In genomic region chr19:46839752-46840151, GRCh38 we compare ENCODE assay signal across 15 cellular contexts. TPM values are rescaled to one million over a fixed set of nuclear protein-coding genes. Genes with fewer than 3 reads are reported as not detected.
DNase-seq lines count a peak whose midpoint lies in the region; ATAC-seq and TF ChIP-seq lines count a peak whose summit lies in the region.
"Had no signal": no experiment of that assay in that cellular context is flagged by ENCODE, and none has a peak within 500 bp of the region (broad histone marks: within the 10 kb centered on the region; RNA-seq: fewer than 3 reads in every experiment).

No MANE protein-coding gene starts in this region.

- H3K4me3 Mint-ChIP-seq in neural crest cell = no peak overlapping the region
- H3K4me3 Mint-ChIP-seq: activated T-helper 17 cell treated with anti-CD3 and anti-CD28 coated beads, Interleukin-2, amount 50 U/mL, for 72 hours; stimulated activated naive CD8-positive, alpha-beta T cell treated with anti-CD3 and anti-CD28 coated beads, Interleukin-15, amount 100 ng/mL, for 72 hours had no signal

- peaks cover 26% of the 10 kb centered on the region for H3F3A ChIP-seq in SK-N-SH (replicated peaks; ENCODE audit: insufficient read depth)

- peak overlapping the region; percentile 16 to 30; a peak in 3 of 4 replicates for H3K27ac ChIP-seq in SK-N-SH (ENCODE audit: low read depth in 2 of 2, low read length in 1 of 2)
- H3K27ac ChIP-seq: parathyroid adenoma, WERI-Rb-1 had no signal

- peaks cover 14 to 17% of the 10 kb centered on the region in 2 experiments for H3K36me3 ChIP-seq in SK-N-SH (replicated peaks in 1 of 2; ENCODE audit: control insufficient read depth in 1 of 2, insufficient read depth in 2 of 2, low read length in 1 of 2)

- CTCF ChIA-PET in SK-N-SH (lab: Yijun Ruan, JAX) = interaction anchor here (0.7 to 11.8 kb wide), 32 partner anchors 8 to 267 kb away, joined by 3 to 170 read pairs (median 6); partner anchors contain the start of gene SLC1A5

- POLR2A ChIA-PET in SK-N-SH (lab: Yijun Ruan, JAX) = interaction anchor here (0.6 to 0.7 kb wide), 2 partner anchors 82 to 86 kb away, joined by 3 to 4 read pairs; no protein-coding TSS in a partner anchor

- peak overlapping the region; percentile 67 for H3K27ac Mint-ChIP-seq in neural crest cell (ENCODE audit: unreplicated experiment)
- H3K27ac Mint-ChIP-seq: activated T-helper 17 cell treated with anti-CD3 and anti-CD28 coated beads, Interleukin-2, amount 50 U/mL, for 72 hours; stimulated activated naive CD8-positive, alpha-beta T cell treated with anti-CD3 and anti-CD28 coated beads, Interleukin-15, amount 100 ng/mL, for 72 hours had no signal

- no peak for TF ChIP-seq RAD21 in SK-N-SH (IDR thresholded peaks at IDR 0.05; ENCODE audit: low read length)

- no peak for ATAC-seq in SK-N-SH treated with all-trans-retinoic acid at 6 μM for 48 hours
- no peak for ATAC-seq in GM21515 (IDR thresholded peaks at IDR 0.05; ENCODE audit: unreplicated experiment)

- H3K27me3 ChIP-seq in SK-N-SH (ENCODE audit: insufficient read depth) = no peaks in the 10 kb centered on the region

- H3K9me3 ChIP-seq in SK-N-SH = no peaks in the 10 kb centered on the region
- H3K9me3 ChIP-seq: HAP-1 had no signal

- no peaks in the 10 kb centered on the region; the same call in 1 of the 2 replicates for H4K20me1 ChIP-seq in SK-N-SH (ENCODE audit: insufficient read depth)

- no peaks in the 10 kb centered on the region for H3K4me1 Mint-ChIP-seq in neural crest cell
- H3K4me1 Mint-ChIP-seq: activated T-helper 17 cell treated with anti-CD3 and anti-CD28 coated beads, Interleukin-2, amount 50 U/mL, for 72 hours; stimulated activated naive CD8-positive, alpha-beta T cell treated with anti-CD3 and anti-CD28 coated beads, Interleukin-15, amount 100 ng/mL, for 72 hours had no signal

- no peak overlapping the region for H3K9ac ChIP-seq in SK-N-SH
- H3K9ac ChIP-seq: parathyroid adenoma had no signal

- peaks cover 39% of the 10 kb centered on the region for H3K79me2 ChIP-seq in SK-N-SH (ENCODE audit: insufficient read depth)
- H3K79me2 ChIP-seq: parathyroid adenoma had no signal

- WGBS in SK-N-SH (ENCODE audit: low lambda C conversion rate) = 78% methylated on average over 5 of the region's 6 CpGs

- no peak for TF ChIP-seq EP300 in SK-N-SH (IDR thresholded peaks at IDR 0.05; ENCODE audit: borderline replicate concordance in 1 of 2, low read depth in 1 of 2, low read length in 1 of 2)

- H3K9me2 ChIP-seq in SK-N-SH = no peaks in the 10 kb centered on the region

- H2AFZ ChIP-seq in SK-N-SH (ENCODE audit: low read depth) = no peak overlapping the region
- H2AFZ ChIP-seq: parathyroid adenoma had no signal

- no peak overlapping the region for H3K4me2 ChIP-seq in SK-N-SH

- H3K4me3 ChIP-seq in SK-N-SH (ENCODE audit: low read depth in 2 of 2, low read length in 1 of 2) = no peak overlapping the region
- no peak overlapping the region for H3K4me3 ChIP-seq in epithelial cell of esophagus (ENCODE audit: low read length)
- H3K4me3 ChIP-seq: HAP-1 had no signal

- peaks cover 0 to 3% of the 10 kb centered on the region in 2 experiments; a peak in 1 of 4 replicates for H3K4me1 ChIP-seq in SK-N-SH (ENCODE audit: control insufficient read depth in 1 of 2, insufficient read depth in 2 of 2, low read depth in 1 of 2, low read length in 1 of 2)
- H3K4me1 ChIP-seq: HAP-1, parathyroid adenoma had no signal

- no peaks in the 10 kb centered on the region for H3K9me3 Mint-ChIP-seq in neural crest cell
- H3K9me3 Mint-ChIP-seq: activated T-helper 17 cell treated with anti-CD3 and anti-CD28 coated beads, Interleukin-2, amount 50 U/mL, for 72 hours; CD4-positive, CD25-positive, alpha-beta regulatory T cell; stimulated activated naive CD8-positive, alpha-beta T cell treated with anti-CD3 and anti-CD28 coated beads, Interleukin-15, amount 100 ng/mL, for 72 hours had no signal

- TF ChIP-seq CTCF in SK-N-SH (IDR thresholded peaks at IDR 0.05) (no peak), epithelial cell of esophagus (IDR thresholded peaks at IDR 0.05; ENCODE audit: insufficient read depth, low read depth, low read length, missing control alignments) (no peak), neural crest cell (conservative IDR thresholded peaks at IDR 0.05) (no peak)

- DNase-seq in SK-N-SH (peak; percentile 6), epithelial cell of esophagus (ENCODE audit: low read depth) (peak; percentile 65), neural crest cell (ENCODE audit: low read depth, low spot score) (no peak), ureter (ENCODE audit: low spot score) (peak; percentile 66), DMS153 (lab: John Stamatoyannopoulos, UW) (no peak), NCI-H2029 treated with DMSO at 0.1 percent for 48 hours (lab: John Stamatoyannopoulos, UW) (no peak)
- DNase-seq: 8988T had no signal

- no peaks in the 10 kb centered on the region for H3K27me3 Mint-ChIP-seq in neural crest cell (ENCODE audit: low read depth)
- H3K27me3 Mint-ChIP-seq: activated T-helper 17 cell treated with anti-CD3 and anti-CD28 coated beads, Interleukin-2, amount 50 U/mL, for 72 hours; CD4-positive, CD25-positive, alpha-beta regulatory T cell; stimulated activated naive CD8-positive, alpha-beta T cell treated with anti-CD3 and anti-CD28 coated beads, Interleukin-15, amount 100 ng/mL, for 72 hours had no signal

- H3K36me3 Mint-ChIP-seq in neural crest cell (ENCODE audit: low read depth) = peaks cover 2% of the 10 kb centered on the region

TF ChIP-seq in SK-N-SH, 30 proteins besides CTCF, POLR2A, EP300 and RAD21:
- TF ChIP-seq RXRA (IDR thresholded peaks at IDR 0.05; ENCODE audit: borderline replicate concordance, low read depth) = no peak
- no peak for TF ChIP-seq SMC3 (IDR thresholded peaks at IDR 0.05; ENCODE audit: low read depth, low read length)
- TF ChIP-seq MXI1 (IDR thresholded peaks at IDR 0.05; ENCODE audit: low read depth, low read length) = no peak
- TF ChIP-seq NFIC (IDR thresholded peaks at IDR 0.05; ENCODE audit: borderline replicate concordance) = no peak
- no peak for TF ChIP-seq PBX3 (IDR thresholded peaks at IDR 0.05)
- TF ChIP-seq JUND (IDR thresholded peaks at IDR 0.05) = no peak

TF ChIP-seq in SK-N-SH treated with all-trans-retinoic acid at 6 μM for 48 hours, 23 proteins besides CTCF, POLR2A, EP300 and RAD21 (continues in another document):
- TF ChIP-seq ZFP3 (CRISPR knock-in tag; IDR thresholded peaks at IDR 0.05) (no peak), GLIS3 (CRISPR knock-in tag; IDR thresholded peaks at IDR 0.05) (no peak), ZC3H10 (CRISPR knock-in tag; IDR thresholded peaks at IDR 0.05) (no peak), ESRRG (CRISPR knock-in tag; IDR thresholded peaks at IDR 0.05) (no peak), ARNTL (CRISPR knock-in tag; IDR thresholded peaks at IDR 0.05; ENCODE audit: borderline replicate concordance, low read depth) (no peak), CSRNP3 (CRISPR knock-in tag; IDR thresholded peaks at IDR 0.05) (no peak), RARB (CRISPR knock-in tag; IDR thresholded peaks at IDR 0.05) (no peak), PATZ1 (CRISPR knock-in tag; IDR thresholded peaks at IDR 0.05; ENCODE audit: borderline replicate concordance) (no peak), ZFP30 (CRISPR knock-in tag; IDR thresholded peaks at IDR 0.05) (no peak), ZNF8 (CRISPR knock-in tag; IDR thresholded peaks at IDR 0.05) (no peak), SNAI2 (CRISPR knock-in tag; IDR thresholded peaks at IDR 0.05) (no peak), OSR1 (CRISPR knock-in tag; IDR thresholded peaks at IDR 0.05) (no peak)

RNA-seq across cellular contexts. Expression of gene AP2S1, which starts 10.9 kb away (rescaled TPM):
- polyA plus RNA-seq in SK-N-SH (2012; rRNA removed) = 380 and 565 TPM in 2 replicates
- polyA plus RNA-seq in SK-N-SH (2012; cell fraction: cytosol; rRNA removed) = 343 and 389 TPM in 2 replicates
- polyA plus RNA-seq in SK-N-SH (2012; cell fraction: nucleus; rRNA removed) = 163 and 226 TPM in 2 replicates
- 165 and 167 TPM in 2 replicates for total RNA-seq in neural crest cell
- total RNA-seq in ureter = 73.7 TPM

RNA-seq across cellular contexts. Expression of gene ARHGAP35, which starts 21.0 kb away (rescaled TPM):
- 19.7 and 25.1 TPM in 2 replicates for polyA plus RNA-seq in SK-N-SH (2012; rRNA removed)
- polyA plus RNA-seq in SK-N-SH (2012; cell fraction: cytosol; rRNA removed) = 16.2 and 21.9 TPM in 2 replicates
- 21.0 and 26.2 TPM in 2 replicates for polyA plus RNA-seq in SK-N-SH (2012; cell fraction: nucleus; rRNA removed)
- 81.0 and 82.5 TPM in 2 replicates for total RNA-seq in neural crest cell
- total RNA-seq in ureter = 84.0 TPM

RNA-seq across cellular contexts. Expression of gene SLC1A5, which starts 51.4 kb away (rescaled TPM):
- polyA plus RNA-seq in SK-N-SH (2012; rRNA removed) = 76.7 and 80.4 TPM in 2 replicates
- polyA plus RNA-seq in SK-N-SH (2012; cell fraction: cytosol; rRNA removed) = 38.6 and 52.9 TPM in 2 replicates
- 59.2 and 69.9 TPM in 2 replicates for polyA plus RNA-seq in SK-N-SH (2012; cell fraction: nucleus; rRNA removed)
- total RNA-seq in neural crest cell (131 TPM in 2 replicates), ureter (344 TPM)

Comparison
In these comparisons a context has a peak if more than half of its experiments do, and no peak if none do; other contexts are left out.
1. DNase-seq: peak in SK-N-SH (single experiment), epithelial cell of esophagus (single experiment) and ureter (single experiment); none in neural crest cell (single experiment), DMS153 (single experiment) and NCI-H2029 treated with DMSO at 0.1 percent for 48 hours (single experiment).